Comparison of ENCODE assay signal across 19 cellular contexts in the genomic region with DNA sequence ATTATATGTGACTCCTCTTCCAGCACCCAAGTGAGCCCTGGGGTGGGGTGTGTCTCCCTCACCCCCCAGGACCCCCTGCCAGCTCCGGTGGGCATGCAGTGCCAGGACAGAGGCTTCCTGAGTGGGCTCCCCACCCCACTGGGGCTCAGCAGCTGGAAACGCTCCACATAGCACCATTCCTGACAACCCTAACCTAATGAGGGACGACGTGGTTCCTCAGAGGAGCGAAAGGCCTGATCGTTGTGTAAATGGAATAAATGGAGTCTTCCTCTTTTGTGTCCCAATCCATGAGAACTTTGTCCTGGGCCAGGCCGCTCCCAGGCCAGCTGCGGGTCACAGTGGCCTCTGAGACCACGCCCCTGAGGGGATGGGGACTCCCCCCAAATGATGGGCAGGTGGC. TPM values are rescaled to one million over a fixed set of nuclear protein-coding genes. Genes with fewer than 3 reads are reported as not detected.
DNase-seq lines count a peak whose midpoint lies in the region; ATAC-seq and TF ChIP-seq lines count a peak whose summit lies in the region.
"Had no signal": no experiment of that assay in that cellular context is flagged by ENCODE, and none has a peak within 500 bp of the region (broad histone marks: within the 10 kb centered on the region; RNA-seq: fewer than 3 reads in every experiment).

No MANE protein-coding gene starts in this region.

- no peaks in the 10 kb centered on the region for H3K36me3 ChIP-seq in WERI-Rb-1
- H3K36me3 ChIP-seq: BLaER1 treated with 17β-estradiol and CSF1 and Interleukin-3, amounts not matched to agents 10 nM and 100 nM had no signal

- intact Hi-C loops in sciatic nerve (cut with DNase I), result no loop called here

- no peak overlapping the region for H3K27ac ChIP-seq in WERI-Rb-1
- H3K27ac ChIP-seq: BLaER1 treated with 17β-estradiol and CSF1 and Interleukin-3, amounts not matched to agents 10 nM and 100 nM had no signal

- peaks cover 62% of the 10 kb centered on the region for H3K27me3 Mint-ChIP-seq in activated T-cell treated with anti-CD3 and anti-CD28 coated beads, Interleukin-2, amount 50 U/mL, for 4 hours (ENCODE audit: low read depth)

- TF ChIP-seq CTCF in WERI-Rb-1 (IDR thresholded peaks at IDR 0.05; ENCODE audit: low read depth, low read length), result no peak
- TF ChIP-seq CTCF in GM20000 (IDR thresholded peaks at IDR 0.05; ENCODE audit: extremely low read depth, missing control alignments), result no peak

- no peaks in the 10 kb centered on the region for H3K9me3 Mint-ChIP-seq in activated T-cell treated with anti-CD3 and anti-CD28 coated beads, Interleukin-2, amount 50 U/mL, for 4 hours

- no peak overlapping the region for H3K4me3 Mint-ChIP-seq in activated T-cell treated with anti-CD3 and anti-CD28 coated beads, Interleukin-2, amount 50 U/mL, for 4 hours
- H3K4me3 Mint-ChIP-seq: CD8-positive, alpha-beta memory T cell had no signal

- peaks cover 29% of the 10 kb centered on the region for H3K4me1 Mint-ChIP-seq in activated T-cell treated with anti-CD3 and anti-CD28 coated beads, Interleukin-2, amount 50 U/mL, for 4 hours (ENCODE audit: low read depth)

- H3K27me3 ChIP-seq in WERI-Rb-1 (ENCODE audit: insufficient read depth, low read depth, severe bottlenecking), result no peaks in the 10 kb centered on the region

- no peak for ATAC-seq in activated T-cell treated with anti-CD3 and anti-CD28 coated beads, Interleukin-2, amount 50 U/mL, for 4 hours
- ATAC-seq in left lobe of liver, result no peak
- ATAC-seq in sciatic nerve, result no peak
- no peak for ATAC-seq in GM21786 (IDR thresholded peaks at IDR 0.05; ENCODE audit: unreplicated experiment)
- ATAC-seq: HepG2, PC-3 had no signal

- peak; percentile 7 for DNase-seq in activated T-cell treated with anti-CD3 and anti-CD28 coated beads, Interleukin-2, amount 50 U/mL, for 1 hour
- DNase-seq in activated T-cell treated with anti-CD3 and anti-CD28 coated beads, Interleukin-2, amount 50 U/mL, for 4 hours, result no peak
- DNase-seq in WERI-Rb-1 (peak; percentile 6), left lobe of liver (ENCODE audit: low spot score) (peak; percentile 33), sciatic nerve (ENCODE audit: low spot score) (peak; percentile 19), GM20000 (ENCODE audit: low spot score) (no peak), cerebellar cortex (ENCODE audit: low spot score) (no peak)
- DNase-seq: GOT3, KG1, NCI-H1092, NCI-H146, NCI-H2081, NCI-H510A, NCI-H82, PC-3 had no signal

- H3K4me3 ChIP-seq in WERI-Rb-1 (ENCODE audit: low read depth, low read length), result no peak overlapping the region
- H3K4me3 ChIP-seq: BLaER1 treated with 17β-estradiol and CSF1 and Interleukin-3, amounts not matched to agents 10 nM and 100 nM had no signal

- no peaks in the 10 kb centered on the region for H3K9me3 ChIP-seq in WERI-Rb-1 (ENCODE audit: severe bottlenecking)

- H3K36me3 Mint-ChIP-seq in activated T-cell treated with anti-CD3 and anti-CD28 coated beads, Interleukin-2, amount 50 U/mL, for 4 hours (ENCODE audit: insufficient read depth), result no peaks in the 10 kb centered on the region
- H3K36me3 Mint-ChIP-seq: CD8-positive, alpha-beta memory T cell had no signal

RNA-seq across cellular contexts. Expression of a gene that starts 1.8 kb away (rescaled TPM):
- not detected for total RNA-seq in activated T-cell treated with anti-CD3 and anti-CD28 coated beads, Interleukin-2, amount 50 U/mL, for 4 hours
- total RNA-seq in left lobe of liver, result not detected
- not detected for total RNA-seq in sciatic nerve
- total RNA-seq: CD8-positive, alpha-beta memory T cell had no signal

RNA-seq across cellular contexts. Expression of a gene that starts 16.2 kb away (rescaled TPM):
- not detected for total RNA-seq in activated T-cell treated with anti-CD3 and anti-CD28 coated beads, Interleukin-2, amount 50 U/mL, for 4 hours
- total RNA-seq in left lobe of liver (not detected), sciatic nerve (not detected)
- total RNA-seq: CD8-positive, alpha-beta memory T cell; HepG2; PC-3 had no signal

RNA-seq across cellular contexts. Expression of a gene that starts 31.2 kb away (rescaled TPM):
- not detected for total RNA-seq in activated T-cell treated with anti-CD3 and anti-CD28 coated beads, Interleukin-2, amount 50 U/mL, for 4 hours
- total RNA-seq in left lobe of liver, result not detected
- total RNA-seq in sciatic nerve, result not detected
- total RNA-seq: CD8-positive, alpha-beta memory T cell; HepG2 had no signal

RNA-seq across cellular contexts. Expression of a gene that starts 46.4 kb away (rescaled TPM):
- not detected for total RNA-seq in activated T-cell treated with anti-CD3 and anti-CD28 coated beads, Interleukin-2, amount 50 U/mL, for 4 hours
- total RNA-seq in left lobe of liver, result not detected
- total RNA-seq in sciatic nerve, result not detected
- total RNA-seq: CD8-positive, alpha-beta memory T cell; HepG2; PC-3 had no signal

RNA-seq across cellular contexts. Expression of a gene that starts 55.4 kb away (rescaled TPM):
- not detected for total RNA-seq in activated T-cell treated with anti-CD3 and anti-CD28 coated beads, Interleukin-2, amount 50 U/mL, for 4 hours
- total RNA-seq in left lobe of liver, result not detected
- not detected for total RNA-seq in sciatic nerve
- total RNA-seq: CD8-positive, alpha-beta memory T cell; HepG2; PC-3 had no signal

Comparison
In these comparisons a context has a peak if more than half of its experiments do, and no peak if none do; other contexts are left out.
1. DNase-seq: peak in activated T-cell treated with anti-CD3 and anti-CD28 coated beads, Interleukin-2, amount 50 U/mL, for 1 hour (single experiment), WERI-Rb-1 (single experiment), left lobe of liver (single experiment) and sciatic nerve (single experiment); none in activated T-cell treated with anti-CD3 and anti-CD28 coated beads, Interleukin-2, amount 50 U/mL, for 4 hours (single experiment), GM20000 (single experiment) and cerebellar cortex (single experiment).